In genomic region chr4:26400140-26400539, GRCh38 we compare ENCODE assay signal across 16 cellular contexts.
DNase-seq lines count a peak whose midpoint lies in the region; ATAC-seq and TF ChIP-seq lines count a peak whose summit lies in the region.
"Had no signal": no experiment of that assay in that cellular context is flagged by ENCODE, and none has a peak within 500 bp of the region (broad histone marks: within the 10 kb centered on the region; RNA-seq: fewer than 3 reads in every experiment).

No MANE protein-coding gene starts in this region.

- BruUV-seq in HCT116 (replicated peaks; lab: Mats Ljungman, UMichigan) (no TSS peak), Panc1 (replicated peaks; lab: Mats Ljungman, UMichigan) (no TSS peak)

- H3K79me2 ChIP-seq in HCT116 (ENCODE audit: insufficient read depth, low read length), result peaks cover 9% of the 10 kb centered on the region; the same call in 1 of the 2 replicates

- TF ChIP-seq RAD21 in HCT116 (IDR thresholded peaks at IDR 0.05; ENCODE audit: low read depth), result 0 out of 2 replicates have a peak, but pooled peaks have one; percentile 14

- DNase-seq in G401 (ENCODE audit: low spot score), result peak; percentile 35
- DNase-seq in HCT116 (ENCODE audit: low read depth, low spot score), result no peak
- DNase-seq in Panc1 (ENCODE audit: low read depth, low spot score), result no peak
- no peak for DNase-seq in epithelial cell of esophagus (ENCODE audit: low read depth)
- no peak for DNase-seq in stimulated activated CD8-positive, alpha-beta memory T cell treated with anti-CD3 and anti-CD28 coated beads, Interleukin-4, amount 100 ng/mL, for 48 hours
- DNase-seq: KG1, MM.1S, NCI-H1105, NCI-H187 treated with DMSO at 0.1 percent for 48 hours, NCI-H226, NCI-H526, PC-9, Right ventricle myocardium superior had no signal

- CTCF ChIA-PET in HCT116 (lab: Charles Lee), result interaction anchor here (2.3 kb wide), 1 partner anchor 11 kb away, joined by 13 read pairs; no protein-coding TSS in a partner anchor
- CTCF ChIA-PET in Panc1 (lab: Charles Lee), result no interaction called here

- TF ChIP-seq POLR2A in HCT116 (IDR thresholded peaks at IDR 0.05; ENCODE audit: borderline replicate concordance, extremely low read depth, insufficient read depth, insufficient read length), result no peak

- in situ Hi-C loops in G401 (cut with HindIII; ENCODE audit: low sequenced_read_pairs) (no loop called here), Panc1 (cut with HindIII; ENCODE audit: low pct_unique_long_range_greater_than_20kb, low sequenced_read_pairs) (no loop called here)

- H3K9ac ChIP-seq in HCT116 (ENCODE audit: low read length), result no peak overlapping the region

- H3K4me3 ChIP-seq in HCT116 (replicated peaks in 1 of 2; ENCODE audit: low read depth in 1 of 2, low read length in 2 of 2), result no peak overlapping the region
- H3K4me3 ChIP-seq in Panc1 (ENCODE audit: low read depth in 2 of 2, low read length in 2 of 2), result no peak overlapping the region
- H3K4me3 ChIP-seq in epithelial cell of esophagus (ENCODE audit: low read length), result no peak overlapping the region
- H3K4me3 ChIP-seq: HAP-1, PC-9 had no signal

- intact Hi-C loops in HCT116 (cut with micrococcal nuclease), result no loop called here
- intact Hi-C loops in Panc1 (cut with micrococcal nuclease; ENCODE audit: unreplicated experiment), result no loop called here

- H4K20me1 ChIP-seq in HCT116 (ENCODE audit: insufficient read depth), result no peaks in the 10 kb centered on the region

- TF ChIP-seq CTCF in HCT116 (IDR thresholded peaks at IDR 0.05 in 2 of 3, conservative IDR thresholded peaks at IDR 0.05 in 1 of 3; ENCODE audit: borderline replicate concordance in 1 of 3, insufficient read depth in 1 of 3, low read depth in 2 of 3, low read length in 2 of 3) (0 out of 6 replicates have a peak, but pooled peaks of 1 of the 3 experiments have one; percentile 5), Panc1 (IDR thresholded peaks at IDR 0.05) (peak; percentile 10; the same call in 1 of the 2 replicates), epithelial cell of esophagus (IDR thresholded peaks at IDR 0.05; ENCODE audit: insufficient read depth, low read depth, low read length, missing control alignments) (peak; percentile 10)

- H3K27me3 ChIP-seq in HCT116 (ENCODE audit: insufficient read depth, low read length) (no peaks in the 10 kb centered on the region), Panc1 (ENCODE audit: control insufficient read depth, insufficient read depth, low read length) (no peaks in the 10 kb centered on the region)

- H3K4me1 ChIP-seq in HCT116 (ENCODE audit: control insufficient read depth in 1 of 2, insufficient read depth in 2 of 2, low read length in 2 of 2) (no peaks in the 10 kb centered on the region), Panc1 (ENCODE audit: control insufficient read depth, insufficient read depth, low read length) (no peaks in the 10 kb centered on the region)
- H3K4me1 ChIP-seq: HAP-1 had no signal

- H3K27ac ChIP-seq in HCT116 (ENCODE audit: low read depth, low read length), result no peak overlapping the region
- H3K27ac ChIP-seq in Panc1 (ENCODE audit: low read length), result no peak overlapping the region
- H3K27ac ChIP-seq: PC-9 had no signal

- RAD21 ChIA-PET in HCT116 (lab: Charles Lee; ENCODE audit: low non-redundant PET in 1 of 2, low total read pairs in 2 of 2, uncharacterized antibody in 2 of 2, unreplicated experiment in 2 of 2), result no interaction called here

- POLR2A ChIA-PET in HCT116 (lab: Charles Lee), result no interaction called here
- POLR2A ChIA-PET in Panc1 (lab: Charles Lee), result no interaction called here

- H3K36me3 ChIP-seq in HCT116 (ENCODE audit: control insufficient read depth in 1 of 2, insufficient read depth in 2 of 2, low read length in 2 of 2), result no peaks in the 10 kb centered on the region
- no peaks in the 10 kb centered on the region for H3K36me3 ChIP-seq in Panc1 (ENCODE audit: control insufficient read depth, insufficient read depth, low read length)
- H3K36me3 ChIP-seq: HAP-1 had no signal

- no peak for ATAC-seq in HCT116
- ATAC-seq in Panc1, result no peak
- ATAC-seq in HG03108 (IDR thresholded peaks at IDR 0.05; ENCODE audit: unreplicated experiment), result no peak
- no peak for ATAC-seq in HG03095 (IDR thresholded peaks at IDR 0.05; ENCODE audit: unreplicated experiment)

- no peaks in the 10 kb centered on the region for H3K9me2 ChIP-seq in HCT116 (ENCODE audit: insufficient read depth)

- H3K9me3 ChIP-seq in HCT116 (ENCODE audit: control insufficient read depth in 1 of 2, insufficient read depth in 1 of 2, low read depth in 1 of 2, low read length in 2 of 2), result no peaks in the 10 kb centered on the region
- H3K9me3 ChIP-seq in Panc1 (ENCODE audit: control insufficient read depth, insufficient read depth, low read depth, low read length), result no peaks in the 10 kb centered on the region; the same call in 1 of the 2 replicates

- no peak overlapping the region for H2AFZ ChIP-seq in HCT116 (ENCODE audit: low read depth, low read length, poor library complexity, severe bottlenecking)
- H2AFZ ChIP-seq: PC-9 had no signal

- H3K4me2 ChIP-seq in HCT116 (ENCODE audit: low read length), result no peak overlapping the region
- H3K4me2 ChIP-seq: PC-9 had no signal

TF ChIP-seq in HCT116, 20 proteins besides CTCF, POLR2A, EP300 and RAD21:
- TF ChIP-seq JUND (IDR thresholded peaks at IDR 0.05) (no peak), CEBPB (IDR thresholded peaks at IDR 0.05; ENCODE audit: low read depth) (no peak), ZNF274 (IDR thresholded peaks at IDR 0.05; ENCODE audit: low read depth, low read length) (no peak), EZH2phosphoT487 (IDR thresholded peaks at IDR 0.05; ENCODE audit: borderline replicate concordance) (no peak), ELF1 (IDR thresholded peaks at IDR 0.05; ENCODE audit: borderline replicate concordance, low read depth) (no peak), POLR2AphosphoS5 (IDR thresholded peaks at IDR 0.05; ENCODE audit: low read depth, low read length) (no peak), MAX (IDR thresholded peaks at IDR 0.05) (no peak), EGR1 (IDR thresholded peaks at IDR 0.05; ENCODE audit: low read depth) (no peak), EZH2 (IDR thresholded peaks at IDR 0.05) (no peak), SP1 (IDR thresholded peaks at IDR 0.05; ENCODE audit: low read depth) (no peak)
